Comparison of ENCODE assay signal across 3 cellular contexts in the genomic region with DNA sequence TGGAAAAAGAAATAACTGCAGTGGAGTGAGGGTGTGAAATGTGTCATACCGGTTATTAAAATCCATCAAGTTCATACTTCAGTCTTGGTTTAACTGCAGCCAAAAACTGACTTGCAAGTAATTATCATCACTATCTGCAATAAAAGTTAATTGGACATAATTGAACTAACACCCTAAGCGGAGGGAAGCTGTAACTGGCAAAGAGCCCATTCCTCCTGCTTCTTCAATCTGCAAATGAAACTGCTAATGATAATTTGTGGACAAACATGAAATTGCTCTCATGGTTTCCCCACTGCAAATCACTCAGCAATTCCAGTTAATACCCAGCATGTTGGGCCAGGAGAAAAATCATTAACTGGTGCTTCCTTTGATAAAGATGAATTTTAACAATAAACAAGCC.
TF ChIP-seq lines count a peak whose summit lies in the region.

No MANE protein-coding gene starts in this region.

TF ChIP-seq in A549, 52 proteins besides CTCF, POLR2A, EP300 and RAD21 (continues in another document):
- TF ChIP-seq USF2 (IDR thresholded peaks at IDR 0.05) (no peak), CBX8 (IDR thresholded peaks at IDR 0.05) (no peak), REST (IDR thresholded peaks at IDR 0.05) (no peak), KDM1A (IDR thresholded peaks at IDR 0.05; ENCODE audit: low read depth) (no peak), SREBF2 (IDR thresholded peaks at IDR 0.05) (no peak), FOSB (CRISPR knock-in tag; IDR thresholded peaks at IDR 0.05) (no peak), HOXA7 (CRISPR knock-in tag; IDR thresholded peaks at IDR 0.05) (no peak), TP53 (CRISPR knock-in tag; IDR thresholded peaks at IDR 0.05) (no peak), RCOR1 (IDR thresholded peaks at IDR 0.05; ENCODE audit: low read depth, low read length) (no peak), MAFK (IDR thresholded peaks at IDR 0.05; ENCODE audit: partially characterized antibody) (no peak), PHF8 (IDR thresholded peaks at IDR 0.05; ENCODE audit: borderline replicate concordance, low read depth) (no peak), RNF2 (IDR thresholded peaks at IDR 0.05; ENCODE audit: borderline replicate concordance, low read depth) (no peak), MYC (IDR thresholded peaks at IDR 0.05; ENCODE audit: borderline replicate concordance, low read length) (no peak), EHF (CRISPR knock-in tag; IDR thresholded peaks at IDR 0.05) (no peak), CBX2 (IDR thresholded peaks at IDR 0.05; ENCODE audit: borderline replicate concordance, low read depth) (no peak), CHD2 (IDR thresholded peaks at IDR 0.05; ENCODE audit: low read length, partially characterized antibody) (no peak)
- TF ChIP-seq, protein P1, sequence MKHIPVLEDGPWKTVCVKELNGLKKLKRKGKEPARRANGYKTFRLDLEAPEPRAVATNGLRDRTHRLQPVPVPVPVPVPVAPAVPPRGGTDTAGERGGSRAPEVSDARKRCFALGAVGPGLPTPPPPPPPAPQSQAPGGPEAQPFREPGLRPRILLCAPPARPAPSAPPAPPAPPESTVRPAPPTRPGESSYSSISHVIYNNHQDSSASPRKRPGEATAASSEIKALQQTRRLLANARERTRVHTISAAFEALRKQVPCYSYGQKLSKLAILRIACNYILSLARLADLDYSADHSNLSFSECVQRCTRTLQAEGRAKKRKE (CRISPR knock-in tag; IDR thresholded peaks at IDR 0.05; ENCODE audit: low read depth): no peak

TF ChIP-seq in HEK293, 187 proteins besides CTCF, POLR2A, EP300 and RAD21 (continues in another document):
- no peak for TF ChIP-seq KLF17 (tag by site-specific recombination; IDR thresholded peaks at IDR 0.05)
- TF ChIP-seq IKZF3 (tag by site-specific recombination; IDR thresholded peaks at IDR 0.05): peak; percentile 28; the same call in 1 of the 2 replicates
- 0 out of 2 replicates have a peak, but pooled peaks have one; percentile 23 for TF ChIP-seq ZNF843 (tag by site-specific recombination; IDR thresholded peaks at IDR 0.05)
- TF ChIP-seq KLF10 (tag by site-specific recombination; IDR thresholded peaks at IDR 0.05): peak; percentile 27; the same call in 1 of the 2 replicates
- TF ChIP-seq PRDM4 (tag by site-specific recombination; IDR thresholded peaks at IDR 0.05): peak; percentile 55
- TF ChIP-seq ZNF335 (tag by site-specific recombination; conservative IDR thresholded peaks at IDR 0.05): no peak
- TF ChIP-seq BCL11A (tag by site-specific recombination; IDR thresholded peaks at IDR 0.05; ENCODE audit: low read depth): peak; percentile 33; the same call in 1 of the 2 replicates
- peak; percentile 30; the same call in 1 of the 2 replicates for TF ChIP-seq ZBTB17 (tag by site-specific recombination; IDR thresholded peaks at IDR 0.05)
- peak; percentile 77 for TF ChIP-seq ZNF366 (tag by site-specific recombination; conservative IDR thresholded peaks at IDR 0.05)
- TF ChIP-seq FEZF1 (tag by site-specific recombination; IDR thresholded peaks at IDR 0.05): peak; percentile 71
- no peak for TF ChIP-seq ZBTB7A (tag by site-specific recombination; IDR thresholded peaks at IDR 0.05; ENCODE audit: low read depth)
- TF ChIP-seq, protein P2, sequence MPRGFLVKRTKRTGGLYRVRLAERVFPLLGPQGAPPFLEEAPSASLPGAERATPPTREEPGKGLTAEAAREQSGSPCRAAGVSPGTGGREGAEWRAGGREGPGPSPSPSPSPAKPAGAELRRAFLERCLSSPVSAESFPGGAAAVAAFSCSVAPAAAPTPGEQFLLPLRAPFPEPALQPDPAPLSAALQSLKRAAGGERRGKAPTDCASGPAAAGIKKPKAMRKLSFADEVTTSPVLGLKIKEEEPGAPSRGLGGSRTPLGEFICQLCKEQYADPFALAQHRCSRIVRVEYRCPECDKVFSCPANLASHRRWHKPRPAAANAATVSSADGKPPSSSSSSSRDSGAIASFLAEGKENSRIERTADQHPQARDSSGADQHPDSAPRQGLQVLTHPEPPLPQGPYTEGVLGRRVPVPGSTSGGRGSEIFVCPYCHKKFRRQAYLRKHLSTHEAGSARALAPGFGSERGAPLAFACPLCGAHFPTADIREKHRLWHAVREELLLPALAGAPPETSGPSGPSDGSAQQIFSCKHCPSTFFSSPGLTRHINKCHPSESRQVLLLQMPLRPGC (tag by site-specific recombination; IDR thresholded peaks at IDR 0.05): peak; percentile 70
- TF ChIP-seq ZNF18 (tag by site-specific recombination; IDR thresholded peaks at IDR 0.05): 0 out of 2 replicates have a peak, but pooled peaks have one; percentile 59
- TF ChIP-seq SP7 (tag by site-specific recombination; IDR thresholded peaks at IDR 0.05): 0 out of 2 replicates have a peak, but pooled peaks have one; percentile 26
- TF ChIP-seq OSR2 (tag by site-specific recombination; IDR thresholded peaks at IDR 0.05): peak; percentile 93
- TF ChIP-seq, protein P3, sequence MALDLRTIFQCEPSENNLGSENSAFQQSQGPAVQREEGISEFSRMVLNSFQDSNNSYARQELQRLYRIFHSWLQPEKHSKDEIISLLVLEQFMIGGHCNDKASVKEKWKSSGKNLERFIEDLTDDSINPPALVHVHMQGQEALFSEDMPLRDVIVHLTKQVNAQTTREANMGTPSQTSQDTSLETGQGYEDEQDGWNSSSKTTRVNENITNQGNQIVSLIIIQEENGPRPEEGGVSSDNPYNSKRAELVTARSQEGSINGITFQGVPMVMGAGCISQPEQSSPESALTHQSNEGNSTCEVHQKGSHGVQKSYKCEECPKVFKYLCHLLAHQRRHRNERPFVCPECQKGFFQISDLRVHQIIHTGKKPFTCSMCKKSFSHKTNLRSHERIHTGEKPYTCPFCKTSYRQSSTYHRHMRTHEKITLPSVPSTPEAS (tag by site-specific recombination; IDR thresholded peaks at IDR 0.05): no peak

TF ChIP-seq in K562, 482 proteins besides CTCF, POLR2A, EP300 and RAD21:
- no peak for TF ChIP-seq EGR1 (conservative IDR thresholded peaks at IDR 0.05)
- TF ChIP-seq NFIC (IDR thresholded peaks at IDR 0.05): peak; percentile 42; the same call in 1 of the 2 replicates
